1 cellular context compared by ENCODE assay signal in the genomic region with DNA sequence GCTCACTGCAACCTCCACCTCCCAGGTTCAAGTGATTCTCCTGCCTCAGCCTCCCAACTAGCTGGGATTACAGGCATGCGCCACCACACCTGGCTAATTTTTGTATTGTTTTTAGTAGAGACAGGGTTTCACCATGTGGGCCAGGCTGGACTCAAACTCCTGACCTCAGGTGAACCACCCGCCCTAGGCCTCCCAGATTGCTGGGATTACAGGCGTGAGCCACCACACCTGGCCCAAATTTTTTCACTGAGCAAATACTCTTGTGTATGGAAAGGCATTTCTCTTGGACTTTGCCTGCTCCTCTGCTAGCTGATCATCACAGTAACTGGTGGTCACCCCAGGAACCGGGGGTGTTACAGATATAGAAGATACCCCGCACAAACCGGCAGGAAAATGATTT. TPM values are rescaled to one million over a fixed set of nuclear protein-coding genes. Genes with fewer than 3 reads are reported as not detected.
"Had no signal": no experiment of that assay in that cellular context is flagged by ENCODE, and none has a peak within 500 bp of the region (broad histone marks: within the 10 kb centered on the region; RNA-seq: fewer than 3 reads in every experiment).

No MANE protein-coding gene starts in this region.

RNA-seq across cellular contexts. Expression of gene LTBP1, which starts 26.9 kb away (rescaled TPM):
- polyA plus RNA-seq: IgD-negative memory B cell had no signal
